ENCODE assay signal across 2 cellular contexts in the genomic region with DNA sequence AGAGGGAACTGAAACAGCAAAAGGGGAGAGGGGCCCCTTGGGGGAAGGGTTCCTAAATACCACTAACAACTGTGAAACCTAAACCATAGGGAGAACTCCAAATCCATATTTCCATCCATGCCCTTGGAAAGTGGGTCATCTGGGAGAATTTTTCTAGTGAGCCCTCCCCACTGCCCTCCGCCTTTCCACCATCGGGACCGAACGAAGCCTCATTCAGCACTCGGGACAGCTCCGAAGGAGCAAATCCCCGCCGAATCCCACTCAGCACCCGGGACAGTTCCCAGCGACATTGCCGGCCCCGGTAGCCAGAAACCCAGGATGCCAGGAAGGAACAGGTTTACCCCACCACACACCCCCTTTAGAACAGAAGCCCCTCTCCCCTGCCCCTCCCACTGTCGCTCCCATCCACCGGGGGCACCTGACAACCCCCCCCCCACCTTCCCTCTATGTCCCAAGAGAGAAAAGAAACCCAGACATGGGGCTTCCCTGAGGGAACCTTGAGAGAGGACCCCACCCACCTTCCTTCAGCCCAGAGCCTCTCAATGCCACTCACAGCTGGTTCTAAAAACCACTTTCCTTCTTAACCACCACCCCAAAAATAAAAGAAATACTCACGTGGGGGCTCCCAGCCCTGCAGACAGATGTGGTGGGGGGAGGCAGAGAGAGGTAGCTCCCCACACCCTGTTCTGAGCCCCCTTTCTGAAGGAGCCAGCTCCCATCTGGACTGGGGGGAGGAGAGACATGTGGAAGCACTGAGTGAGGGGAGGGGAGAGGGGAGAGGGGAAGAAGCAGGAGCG.
TF ChIP-seq lines count a peak whose summit lies in the region.

No MANE protein-coding gene starts in this region.

TF ChIP-seq in IMR-90, 13 proteins besides CTCF, POLR2A, EP300 and RAD21:
- TF ChIP-seq, protein P1, sequence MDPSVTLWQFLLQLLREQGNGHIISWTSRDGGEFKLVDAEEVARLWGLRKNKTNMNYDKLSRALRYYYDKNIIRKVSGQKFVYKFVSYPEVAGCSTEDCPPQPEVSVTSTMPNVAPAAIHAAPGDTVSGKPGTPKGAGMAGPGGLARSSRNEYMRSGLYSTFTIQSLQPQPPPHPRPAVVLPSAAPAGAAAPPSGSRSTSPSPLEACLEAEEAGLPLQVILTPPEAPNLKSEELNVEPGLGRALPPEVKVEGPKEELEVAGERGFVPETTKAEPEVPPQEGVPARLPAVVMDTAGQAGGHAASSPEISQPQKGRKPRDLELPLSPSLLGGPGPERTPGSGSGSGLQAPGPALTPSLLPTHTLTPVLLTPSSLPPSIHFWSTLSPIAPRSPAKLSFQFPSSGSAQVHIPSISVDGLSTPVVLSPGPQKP (IDR thresholded peaks at IDR 0.05; ENCODE audit: borderline replicate concordance, low read depth, low read length) = no peak
- peak; percentile 52; the same call in 1 of the 2 replicates for TF ChIP-seq MAZ (IDR thresholded peaks at IDR 0.05; ENCODE audit: borderline replicate concordance, low read depth, low read length)
- peak; percentile 99 for TF ChIP-seq RCOR1 (IDR thresholded peaks at IDR 0.05; ENCODE audit: insufficient replicate concordance, low read length)
- TF ChIP-seq NFE2L2 (IDR thresholded peaks at IDR 0.05; ENCODE audit: low read depth, low read length) = no peak
- peak; percentile 90 for TF ChIP-seq MXI1 (IDR thresholded peaks at IDR 0.05; ENCODE audit: borderline replicate concordance, low read depth, low read length)
TF ChIP-seq in IMR-90: peak in this region for 3.

TF ChIP-seq in neural cell, 6 proteins besides CTCF, POLR2A, EP300 and RAD21 (continued from another document):
- TF ChIP-seq, protein P2, sequence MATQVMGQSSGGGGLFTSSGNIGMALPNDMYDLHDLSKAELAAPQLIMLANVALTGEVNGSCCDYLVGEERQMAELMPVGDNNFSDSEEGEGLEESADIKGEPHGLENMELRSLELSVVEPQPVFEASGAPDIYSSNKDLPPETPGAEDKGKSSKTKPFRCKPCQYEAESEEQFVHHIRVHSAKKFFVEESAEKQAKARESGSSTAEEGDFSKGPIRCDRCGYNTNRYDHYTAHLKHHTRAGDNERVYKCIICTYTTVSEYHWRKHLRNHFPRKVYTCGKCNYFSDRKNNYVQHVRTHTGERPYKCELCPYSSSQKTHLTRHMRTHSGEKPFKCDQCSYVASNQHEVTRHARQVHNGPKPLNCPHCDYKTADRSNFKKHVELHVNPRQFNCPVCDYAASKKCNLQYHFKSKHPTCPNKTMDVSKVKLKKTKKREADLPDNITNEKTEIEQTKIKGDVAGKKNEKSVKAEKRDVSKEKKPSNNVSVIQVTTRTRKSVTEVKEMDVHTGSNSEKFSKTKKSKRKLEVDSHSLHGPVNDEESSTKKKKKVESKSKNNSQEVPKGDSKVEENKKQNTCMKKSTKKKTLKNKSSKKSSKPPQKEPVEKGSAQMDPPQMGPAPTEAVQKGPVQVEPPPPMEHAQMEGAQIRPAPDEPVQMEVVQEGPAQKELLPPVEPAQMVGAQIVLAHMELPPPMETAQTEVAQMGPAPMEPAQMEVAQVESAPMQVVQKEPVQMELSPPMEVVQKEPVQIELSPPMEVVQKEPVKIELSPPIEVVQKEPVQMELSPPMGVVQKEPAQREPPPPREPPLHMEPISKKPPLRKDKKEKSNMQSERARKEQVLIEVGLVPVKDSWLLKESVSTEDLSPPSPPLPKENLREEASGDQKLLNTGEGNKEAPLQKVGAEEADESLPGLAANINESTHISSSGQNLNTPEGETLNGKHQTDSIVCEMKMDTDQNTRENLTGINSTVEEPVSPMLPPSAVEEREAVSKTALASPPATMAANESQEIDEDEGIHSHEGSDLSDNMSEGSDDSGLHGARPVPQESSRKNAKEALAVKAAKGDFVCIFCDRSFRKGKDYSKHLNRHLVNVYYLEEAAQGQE (IDR thresholded peaks at IDR 0.05; ENCODE audit: borderline replicate concordance) = peak; percentile 97
